In the genomic region with DNA sequence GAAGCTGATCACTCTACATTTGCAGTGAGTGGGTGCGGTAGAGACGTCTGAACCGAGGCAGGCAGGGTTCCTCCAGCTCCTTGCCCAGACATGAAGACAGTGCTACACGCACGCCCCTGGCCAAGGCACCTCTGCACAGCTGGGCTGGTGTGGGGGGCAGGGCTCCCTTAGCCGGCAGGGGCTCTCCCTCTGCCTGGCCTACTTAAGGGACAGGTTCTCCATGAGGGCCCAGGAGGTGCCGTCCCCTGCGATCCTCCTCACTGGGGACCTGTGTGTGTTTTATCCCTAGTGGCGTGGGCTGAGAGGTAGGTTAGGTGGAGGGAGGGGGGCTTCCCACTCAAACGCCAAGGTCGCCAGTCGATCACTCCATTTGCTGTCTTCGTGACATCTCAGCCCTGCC, we compare ENCODE assay signal across 18 cellular contexts. TPM values are rescaled to one million over a fixed set of nuclear protein-coding genes. Genes with fewer than 3 reads are reported as not detected.
DNase-seq lines count a peak whose midpoint lies in the region; ATAC-seq and TF ChIP-seq lines count a peak whose summit lies in the region.
"Had no signal": no experiment of that assay in that cellular context is flagged by ENCODE, and none has a peak within 500 bp of the region (broad histone marks: within the 10 kb centered on the region; RNA-seq: fewer than 3 reads in every experiment).

No MANE protein-coding gene starts in this region.

- 82 to 87% methylated on average over 13 of the region's 13 CpGs for WGBS in heart right ventricle, 2 donors
- WGBS in psoas muscle, 3 donors: 74 to 84% (median 81%) methylated on average over 13 of the region's 13 CpGs

- peaks cover 7% of the 10 kb centered on the region for H3K36me3 Mint-ChIP-seq in effector memory CD8-positive, alpha-beta T cell (ENCODE audit: insufficient read depth)

- no peak overlapping the region for H3K27ac Mint-ChIP-seq in effector memory CD8-positive, alpha-beta T cell
- H3K27ac Mint-ChIP-seq: activated CD4-positive, alpha-beta T cell treated with anti-CD3 and anti-CD28 coated beads for 36 hours; activated naive CD4-positive, alpha-beta T cell treated with anti-CD3 and anti-CD28 coated beads, Interleukin-2, amount 50 U/mL, for 24 hours; CD8-positive, alpha-beta T cell had no signal

- TF ChIP-seq CTCF in heart right ventricle (IDR thresholded peaks at IDR 0.05): no peak
- no peak for TF ChIP-seq CTCF in foreskin keratinocyte (conservative IDR thresholded peaks at IDR 0.05)
- TF ChIP-seq CTCF in psoas muscle (IDR thresholded peaks at IDR 0.05): no peak
- TF ChIP-seq CTCF in uterus (IDR thresholded peaks at IDR 0.05): no peak

- H3K36me3 ChIP-seq in heart right ventricle (peaks cover 0 to 23% (median 12%) of the 10 kb centered on the region in 9 donors), psoas muscle (ENCODE audit: insufficient read depth in 1 of 2, low read depth in 1 of 2) (peaks cover 0 to 21% of the 10 kb centered on the region in 2 donors), uterus (no peaks in the 10 kb centered on the region)

- no peaks in the 10 kb centered on the region for H3K27me3 ChIP-seq in heart right ventricle
- H3K27me3 ChIP-seq in foreskin keratinocyte: no peaks in the 10 kb centered on the region
- no peaks in the 10 kb centered on the region for H3K27me3 ChIP-seq in psoas muscle (ENCODE audit: insufficient read depth in 3 of 3, low read length in 2 of 3)
- H3K27me3 ChIP-seq in uterus: no peaks in the 10 kb centered on the region

- no peak for TF ChIP-seq POLR2A in uterus (IDR thresholded peaks at IDR 0.05)

- no peak overlapping the region for H3K4me3 Mint-ChIP-seq in effector memory CD8-positive, alpha-beta T cell
- H3K4me3 Mint-ChIP-seq: activated CD4-positive, alpha-beta T cell treated with anti-CD3 and anti-CD28 coated beads for 36 hours; activated naive CD4-positive, alpha-beta T cell treated with anti-CD3 and anti-CD28 coated beads, Interleukin-2, amount 50 U/mL, for 24 hours; CD8-positive, alpha-beta T cell; naive thymus-derived CD8-positive, alpha-beta T cell had no signal

- no peaks in the 10 kb centered on the region for H3K27me3 Mint-ChIP-seq in effector memory CD8-positive, alpha-beta T cell
- H3K27me3 Mint-ChIP-seq: activated CD4-positive, alpha-beta T cell treated with anti-CD3 and anti-CD28 coated beads for 36 hours; activated naive CD4-positive, alpha-beta T cell treated with anti-CD3 and anti-CD28 coated beads, Interleukin-2, amount 50 U/mL, for 24 hours; naive thymus-derived CD8-positive, alpha-beta T cell had no signal

- no peak overlapping the region for H3K4me3 ChIP-seq in heart right ventricle
- H3K4me3 ChIP-seq in psoas muscle: no peak overlapping the region
- H3K4me3 ChIP-seq in uterus: no peak overlapping the region
- H3K4me3 ChIP-seq: A549, GM12878 had no signal

- H3K4me1 Mint-ChIP-seq in effector memory CD8-positive, alpha-beta T cell (ENCODE audit: low read depth in 2 of 2): peaks cover 5 to 10% of the 10 kb centered on the region in 2 donors

- H3K4me1 ChIP-seq in heart right ventricle (peaks cover 14 to 63% (median 52%) of the 10 kb centered on the region in 9 donors), foreskin keratinocyte (peaks cover 8% of the 10 kb centered on the region), psoas muscle (peaks cover 31% of the 10 kb centered on the region), uterus (peaks cover 6 to 19% of the 10 kb centered on the region in 2 donors)

- DNase-seq in heart right ventricle: no peak
- DNase-seq in Right ventricle myocardium superior: no peak
- DNase-seq in foreskin keratinocyte: no peak
- peak in 1 of 2 donors; percentile 46 for DNase-seq in psoas muscle
- DNase-seq in uterus: no peak
- DNase-seq in DMS 273 treated with DMSO at 0.1 percent for 48 hours (lab: John Stamatoyannopoulos, UW): no peak
- DNase-seq in effector memory CD8-positive, alpha-beta T cell: no peak
- DNase-seq: activated CD4-positive, alpha-beta T cell treated with anti-CD3 and anti-CD28 coated beads for 36 hours; CD8-positive, alpha-beta T cell; kidney glomerular epithelial cell; naive thymus-derived CD8-positive, alpha-beta T cell; stimulated activated CD4-positive, alpha-beta T cell treated with anti-CD3 and anti-CD28 coated beads, Interleukin-2, amount 100 ng/mL, for 48 hours; stimulated activated CD8-positive, alpha-beta memory T cell treated with anti-CD3 and anti-CD28 coated beads, Interleukin-4, amount 100 ng/mL, for 48 hours; T-helper 9 cell had no signal

- H3K9me3 Mint-ChIP-seq in effector memory CD8-positive, alpha-beta T cell: no peaks in the 10 kb centered on the region
- H3K9me3 Mint-ChIP-seq: activated naive CD4-positive, alpha-beta T cell treated with anti-CD3 and anti-CD28 coated beads, Interleukin-2, amount 50 U/mL, for 24 hours; CD8-positive, alpha-beta T cell; naive thymus-derived CD8-positive, alpha-beta T cell had no signal

- H3K27ac ChIP-seq in heart right ventricle: peak overlapping the region in 9 of 10 donors; percentile 64 to 97 (median 90)
- H3K27ac ChIP-seq in foreskin keratinocyte: no peak overlapping the region
- H3K27ac ChIP-seq in psoas muscle: peak overlapping the region; percentile 53
- H3K27ac ChIP-seq in uterus: peak overlapping the region; percentile 96 to 98
- H3K27ac ChIP-seq: A549 had no signal

- H3K9me3 ChIP-seq in heart right ventricle (no peaks in the 10 kb centered on the region), psoas muscle (no peaks in the 10 kb centered on the region), uterus (no peaks in the 10 kb centered on the region)
- H3K9me3 ChIP-seq: A549 had no signal

- intact Hi-C loops in heart right ventricle (cut with DNase I) (loop anchor here in 2 of 10 donors (10.0 kb wide), 2 partner anchors 73 to 143 kb away; a partner anchor contains a TSS), Right ventricle myocardium superior (cut with DNase I) (no loop called here), psoas muscle (cut with DNase I) (no loop called here), uterus (cut with DNase I; ENCODE audit: low total_unique reads) (loop anchor here (5.0 kb wide), 1 partner anchor 205 kb away; no protein-coding TSS in a partner anchor)

- no peak for ATAC-seq in heart right ventricle
- ATAC-seq in Right ventricle myocardium superior (ENCODE audit: poor library complexity): no peak
- peak; percentile 35 for ATAC-seq in foreskin keratinocyte
- no peak for ATAC-seq in psoas muscle
- ATAC-seq in GM19324 (IDR thresholded peaks at IDR 0.05; ENCODE audit: low FRiP score, unreplicated experiment): no peak
- ATAC-seq in effector memory CD8-positive, alpha-beta T cell (replicated peaks): no peak
- ATAC-seq: activated CD4-positive, alpha-beta T cell treated with anti-CD3 and anti-CD28 coated beads for 36 hours; CD8-positive, alpha-beta T cell; GM12878; naive thymus-derived CD8-positive, alpha-beta T cell had no signal

RNA-seq across cellular contexts. Expression of a gene that starts 35.3 kb away (rescaled TPM):
- 10 to 100 TPM in 3 of 10 donors, 1 to 10 TPM in 7; 3.5 to 21.0 (median 5.6) TPM for total RNA-seq in heart right ventricle
- polyA plus RNA-seq in heart right ventricle: 10 to 100 TPM; 11.7 to 18.7 TPM
- 8.2 TPM for total RNA-seq in Right ventricle myocardium superior
- total RNA-seq in foreskin keratinocyte: 2.3 and 3.6 TPM in 2 replicates
- polyA plus RNA-seq in foreskin keratinocyte: 3.2 and 5.1 TPM in 2 replicates
- total RNA-seq in psoas muscle: 10 to 100 TPM in 1 of 4 donors, 1 to 10 TPM in 3; 7.9 to 10.9 (median 9.5) TPM
- polyA plus RNA-seq in psoas muscle: 10 to 100 TPM in 2 of 3 donors, 1 to 10 TPM in 1; 8.9 to 13.1 (median 11.2) TPM
- total RNA-seq in uterus: 10 to 100 TPM in 3 of 4 donors, 1 to 10 TPM in 1; 1.6 to 42.5 (median 31.9) TPM

RNA-seq across cellular contexts. Expression of a gene that starts 52.0 kb away (rescaled TPM):
- total RNA-seq in heart right ventricle: 100 to 1,000 TPM in 1 of 10 donors, 10 to 100 TPM in 9; 57.8 to 134 (median 76.0) TPM
- 10 to 100 TPM; 59.1 to 91.9 TPM for polyA plus RNA-seq in heart right ventricle
- total RNA-seq in Right ventricle myocardium superior: 83.0 TPM
- 62.0 and 64.7 TPM in 2 replicates for total RNA-seq in foreskin keratinocyte
- polyA plus RNA-seq in foreskin keratinocyte: 55.0 and 57.4 TPM in 2 replicates
- 10 to 100 TPM; 32.4 to 56.7 (median 39.9) TPM for total RNA-seq in psoas muscle
- 10 to 100 TPM; 38.2 to 59.3 (median 54.4) TPM for polyA plus RNA-seq in psoas muscle
- total RNA-seq in uterus: 100 to 1,000 TPM in 2 of 4 donors, 10 to 100 TPM in 2; 55.0 to 119 (median 85.8) TPM

RNA-seq across cellular contexts. Expression of a gene that starts 52.3 kb away (rescaled TPM):
- 1 to 10 TPM; 2.2 to 3.9 (median 3.4) TPM for total RNA-seq in heart right ventricle
- polyA plus RNA-seq in heart right ventricle: 1 to 10 TPM; 3.0 to 3.8 TPM
- total RNA-seq in Right ventricle myocardium superior: 2.4 TPM
- 5.2 and 5.7 TPM in 2 replicates for total RNA-seq in foreskin keratinocyte
- polyA plus RNA-seq in foreskin keratinocyte: 5.6 and 6.4 TPM in 2 replicates
- total RNA-seq in psoas muscle: 1 to 10 TPM; 2.8 to 4.6 (median 3.2) TPM
- 1 to 10 TPM; 3.5 to 4.3 (median 4.0) TPM for polyA plus RNA-seq in psoas muscle
- total RNA-seq in uterus: 10 to 100 TPM; 11.9 to 28.4 (median 17.8) TPM
